ENCODE assay signal across 20 cellular contexts in genomic region chr3:20321391-20322047, GRCh38.
"Had no signal": no experiment of that assay in that cellular context is flagged by ENCODE, and none has a peak within 500 bp of the region (broad histone marks: within the 10 kb centered on the region; RNA-seq: fewer than 3 reads in every experiment).

No MANE protein-coding gene starts in this region.

- H3K36me3 ChIP-seq: ovary, thyroid gland had no signal

- H3K4me3 ChIP-seq: dorsolateral prefrontal cortex, lung, ovary, psoas muscle, skin epidermis, thyroid gland had no signal

- FAIRE-seq: colon, frontal cortex, keratinocyte had no signal

- H3K9me3 ChIP-seq: ovary, psoas muscle, thyroid gland had no signal

- H3K27ac ChIP-seq: ovary, psoas muscle, skin epidermis, thyroid gland had no signal

- H3K27me3 ChIP-seq: dorsolateral prefrontal cortex, ovary, thyroid gland had no signal

- H3K4me1 ChIP-seq: thyroid gland had no signal

- DNase-seq: dorsolateral prefrontal cortex; effector CD4-positive, alpha-beta T cell; natural killer cell; occipital lobe; ovary; posterior cingulate gyrus; psoas muscle; stimulated activated CD4-positive, alpha-beta T cell treated with anti-CD3 and anti-CD28 coated beads, Interleukin-15, amount 100 ng/mL, for 24 hours; stimulated activated CD4-positive, alpha-beta T cell treated with anti-CD3 and anti-CD28 coated beads, Interleukin-4, amount 100 ng/mL, for 1 hour; stimulated activated CD8-positive, alpha-beta memory T cell treated with anti-CD3 and anti-CD28 coated beads, Interleukin-4, amount 100 ng/mL, for 48 hours; stimulated activated naive CD4-positive, alpha-beta T cell; stimulated activated naive CD8-positive, alpha-beta T cell treated with anti-CD3 and anti-CD28 coated beads, Interleukin-15, amount 100 ng/mL, for 72 hours; thyroid gland had no signal

- ATAC-seq: left lobe of liver; natural killer cell; psoas muscle; right cardiac atrium; stimulated activated naive CD8-positive, alpha-beta T cell treated with anti-CD3 and anti-CD28 coated beads, Interleukin-15, amount 100 ng/mL, for 72 hours had no signal
